In genomic region chr6:71349395-71349794, GRCh38 we compare ENCODE assay signal across 8 cellular contexts.
A peak's percentile ranks its signal among the peaks of the same experiment; 100 is the strongest.
DNase-seq lines count a peak whose midpoint lies in the region; ATAC-seq, FAIRE-seq and TF ChIP-seq lines count a peak whose summit lies in the region.

No MANE protein-coding gene starts in this region.

- H3K27ac ChIP-seq in VCaP: no peak overlapping the region

- TF ChIP-seq CTCF in VCaP (conservative IDR thresholded peaks at IDR 0.05): peak; percentile 82

- DNase-seq in DMS53 treated with DMSO at 0.1 percent for 48 hours (lab: John Stamatoyannopoulos, UW; ENCODE audit: unreplicated experiment) (peak; percentile 58), LoVo (ENCODE audit: low spot score) (peak; percentile 52), iris pigment epithelial cell (ENCODE audit: low read depth) (peak; percentile 44), urothelium cell line (ENCODE audit: low spot score) (peak; percentile 14), NCI-H226 (no peak)
- no peak for DNase-seq in stimulated activated CD4-positive, alpha-beta T cell treated with anti-CD3 and anti-CD28 coated beads, Interleukin-2, amount 100 ng/mL, for 48 hours

- no peak for ATAC-seq in HG03135 (IDR thresholded peaks at IDR 0.05; ENCODE audit: unreplicated experiment)

- FAIRE-seq in urothelium cell line (lab: Jason Lieb, UNC): no peak

Comparison
In these comparisons a context has a peak if more than half of its experiments do, and no peak if none do; other contexts are left out.
1. DNase-seq: peak in DMS53 treated with DMSO at 0.1 percent for 48 hours (single experiment), LoVo (single experiment), iris pigment epithelial cell (single experiment) and urothelium cell line (single experiment); none in NCI-H226 (single experiment) and stimulated activated CD4-positive, alpha-beta T cell treated with anti-CD3 and anti-CD28 coated beads, Interleukin-2, amount 100 ng/mL, for 48 hours (0 of 2).